ENCODE assay signal across 8 cellular contexts in the genomic region with DNA sequence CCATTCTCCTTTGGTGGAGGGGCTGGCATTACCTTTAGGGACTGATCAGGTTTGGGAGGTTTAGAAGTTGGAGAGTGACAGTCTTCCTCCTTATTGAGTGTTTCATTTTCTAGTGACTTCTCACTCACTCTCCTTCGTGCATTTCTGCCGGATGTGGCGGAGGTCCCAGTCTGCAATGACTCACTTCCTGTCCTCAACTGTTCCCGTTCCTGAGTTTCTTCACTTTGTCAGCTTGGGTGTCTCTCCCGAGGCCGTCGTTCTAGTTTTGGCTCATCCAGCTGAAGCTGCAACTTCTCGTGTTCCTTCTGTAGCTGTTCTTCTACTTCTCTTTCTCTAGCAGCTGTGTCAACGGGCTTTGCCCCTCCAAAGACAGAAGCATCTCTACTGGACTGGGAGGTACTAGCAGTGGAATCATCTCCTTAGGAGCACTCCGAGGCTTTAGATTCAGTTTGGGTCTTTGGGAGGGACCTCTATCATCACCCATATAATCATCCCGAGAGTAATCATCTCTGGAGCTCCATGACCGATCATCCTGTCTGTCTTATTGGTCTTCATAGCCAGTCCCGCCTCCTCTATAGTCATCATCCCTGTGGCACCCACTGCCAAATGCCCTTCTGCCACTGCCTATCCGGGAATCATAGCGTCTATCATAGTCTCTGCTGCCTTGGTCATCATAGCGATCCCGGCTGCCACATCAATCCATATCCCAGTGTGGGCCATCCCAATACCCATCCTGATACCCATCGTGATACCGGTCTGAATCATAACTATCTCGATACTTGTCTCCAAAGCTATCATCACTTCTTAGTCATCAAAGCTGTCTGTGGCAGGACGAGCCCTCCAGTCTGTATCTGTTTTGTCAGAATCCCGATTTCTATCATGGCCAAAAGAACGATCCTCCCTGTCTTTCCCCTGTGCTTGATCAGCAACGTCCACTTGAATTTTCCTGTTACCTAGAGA.
DNase-seq lines count a peak whose midpoint lies in the region; ATAC-seq lines count a peak whose summit lies in the region.

No MANE protein-coding gene starts in this region.

- peak; percentile 70 for ATAC-seq in GM19463 (IDR thresholded peaks at IDR 0.05; ENCODE audit: unreplicated experiment)
- ATAC-seq in HG02763 (IDR thresholded peaks at IDR 0.05; ENCODE audit: unreplicated experiment): no peak
- ATAC-seq in GM21825 (IDR thresholded peaks at IDR 0.05; ENCODE audit: unreplicated experiment): no peak
- ATAC-seq in GM21529 (IDR thresholded peaks at IDR 0.05; ENCODE audit: unreplicated experiment): no peak

- DNase-seq in T-helper 22 cell (ENCODE audit: low read depth) (peak; percentile 7), NCI-H146 (lab: John Stamatoyannopoulos, UW) (no peak)
- peak; percentile 27 for DNase-seq in stimulated activated CD4-positive, alpha-beta T cell treated with anti-CD3 and anti-CD28 coated beads, Interleukin-2, amount 100 ng/mL, for 4 hours (ENCODE audit: low read depth)

- H3K27ac ChIP-seq in cingulate gyrus (ENCODE audit: low read depth, low read length): peak overlapping the region; percentile 26
